ENCODE assay signal across 25 cellular contexts in the genomic region with DNA sequence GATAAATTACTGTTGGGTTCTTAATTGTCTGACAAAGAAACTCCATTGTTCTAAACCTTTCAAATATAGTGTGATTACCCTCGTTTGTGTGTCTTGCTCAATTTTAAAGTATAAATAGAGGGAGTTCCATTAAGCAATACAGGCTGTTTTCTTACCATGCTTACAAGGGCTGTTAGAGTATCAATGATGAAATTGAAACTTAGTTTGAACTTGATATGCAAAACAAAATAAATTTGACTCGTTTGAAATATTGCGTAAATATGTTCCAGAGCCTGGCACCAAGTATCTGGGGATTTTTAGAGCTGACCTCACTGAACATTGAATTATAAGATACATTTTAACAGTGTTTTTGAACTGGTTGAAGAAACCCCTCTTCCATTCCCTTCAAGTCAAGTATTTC. TPM values are rescaled to one million over a fixed set of nuclear protein-coding genes. Genes with fewer than 3 reads are reported as not detected.
DNase-seq lines count a peak whose midpoint lies in the region; ATAC-seq, FAIRE-seq and TF ChIP-seq lines count a peak whose summit lies in the region.
"Had no signal": no experiment of that assay in that cellular context is flagged by ENCODE, and none has a peak within 500 bp of the region (broad histone marks: within the 10 kb centered on the region; RNA-seq: fewer than 3 reads in every experiment).

No MANE protein-coding gene starts in this region.

- ATAC-seq in K562 (no peak), gastrocnemius medialis (peak; percentile 42 to 70)
- ATAC-seq: activated CD4-positive, alpha-beta T cell treated with anti-CD3 and anti-CD28 coated beads for 36 hours; right cardiac atrium; T-helper 17 cell had no signal

- TF ChIP-seq POLR2A in K562 (conservative IDR thresholded peaks at IDR 0.05) (no peak), gastrocnemius medialis (IDR thresholded peaks at IDR 0.05) (no peak)

- H3K36me3 ChIP-seq in K562 (ENCODE audit: control insufficient read depth, insufficient read depth, low read length) (no peaks in the 10 kb centered on the region), gastrocnemius medialis (no peaks in the 10 kb centered on the region)
- H3K36me3 ChIP-seq: pancreas, tibial artery had no signal

- no peak overlapping the region for H3K4me3 Mint-ChIP-seq in activated naive CD4-positive, alpha-beta T cell treated with anti-CD3 and anti-CD28 coated beads, Interleukin-2, amount 10 ng/mL, durations not matched to agents 7 days and 5 days
- H3K4me3 Mint-ChIP-seq: activated CD4-positive, alpha-beta T cell treated with anti-CD3 and anti-CD28 coated beads for 36 hours; CD4-positive, CD25-positive, alpha-beta regulatory T cell; endodermal cell; nephron progenitor cell; stimulated activated naive CD8-positive, alpha-beta T cell treated with anti-CD3 and anti-CD28 coated beads, Interleukin-15, Interleukin-2, amounts not matched to agents 100 ng/mL and 50 ng/mL, for 24 hours; T-helper 17 cell had no signal

- in situ Hi-C loops in K562 (cut with MboI) = no loop called here
- in situ Hi-C loops in gastrocnemius medialis (cut with MboI; ENCODE audit: low sequenced_read_pairs in 4 of 4) = no loop called here

- no peak overlapping the region for H3K27ac ChIP-seq in K562 (ENCODE audit: extremely low read depth, low read depth, low read length)
- H3K27ac ChIP-seq in gastrocnemius medialis = peak overlapping the region; percentile 70 to 81 (median 75)
- H3K27ac ChIP-seq: SK-N-MC, tibial artery had no signal

- intact Hi-C loops in K562 (cut with micrococcal nuclease) (no loop called here), gastrocnemius medialis (cut with DNase I; ENCODE audit: low total_unique reads) (no loop called here)

- H3K9me1 ChIP-seq in K562 (ENCODE audit: control insufficient read depth, insufficient read depth, low read length) = no peaks in the 10 kb centered on the region

- H3K27ac Mint-ChIP-seq in activated naive CD4-positive, alpha-beta T cell treated with anti-CD3 and anti-CD28 coated beads, Interleukin-2, amount 10 ng/mL, durations not matched to agents 7 days and 5 days = no peak overlapping the region
- H3K27ac Mint-ChIP-seq: activated CD4-positive, alpha-beta T cell treated with anti-CD3 and anti-CD28 coated beads for 36 hours; CD4-positive, CD25-positive, alpha-beta regulatory T cell; nephron progenitor cell; stimulated activated naive CD8-positive, alpha-beta T cell treated with anti-CD3 and anti-CD28 coated beads, Interleukin-15, Interleukin-2, amounts not matched to agents 100 ng/mL and 50 ng/mL, for 24 hours; T-helper 17 cell had no signal

- no peaks in the 10 kb centered on the region for H3K36me3 Mint-ChIP-seq in activated naive CD4-positive, alpha-beta T cell treated with anti-CD3 and anti-CD28 coated beads, Interleukin-2, amount 10 ng/mL, durations not matched to agents 7 days and 5 days

- no peak for TF ChIP-seq CTCF in K562 (IDR thresholded peaks at IDR 0.05 in 2 of 3, conservative IDR thresholded peaks at IDR 0.05 in 1 of 3; ENCODE audit: insufficient read depth in 2 of 3, low read depth in 1 of 3, low read length in 3 of 3)
- TF ChIP-seq CTCF in fibroblast of villous mesenchyme (IDR thresholded peaks at IDR 0.05; ENCODE audit: insufficient read depth, low read depth, low read length) = no peak
- no peak for TF ChIP-seq CTCF in gastrocnemius medialis (IDR thresholded peaks at IDR 0.05 in 4 of 5, conservative IDR thresholded peaks at IDR 0.05 in 1 of 5)

- no TSS peak for BruUV-seq in K562 (replicated peaks; lab: Mats Ljungman, UMichigan)

- POLR2A ChIA-PET in K562 (lab: Yijun Ruan, JAX) = interaction anchor here (0.6 kb wide), 1 partner anchor 742 kb away, joined by 4 read pairs; no protein-coding TSS in a partner anchor

- 0 out of 2 replicates have a peak, but pooled peaks cover 6% of the 10 kb centered on the region for H4K20me1 ChIP-seq in K562 (replicated peaks; ENCODE audit: control insufficient read depth, insufficient read depth, low read length)

- no peaks in the 10 kb centered on the region for H3K9me3 ChIP-seq in K562 (replicated peaks; ENCODE audit: control insufficient read depth, insufficient read depth, low read depth, low read length)
- H3K9me3 ChIP-seq in gastrocnemius medialis = no peaks in the 10 kb centered on the region
- H3K9me3 ChIP-seq: pancreas, tibial artery had no signal

- peaks cover 3% of the 10 kb centered on the region; the same call in 1 of the 3 replicates for H3K79me2 ChIP-seq in K562 (ENCODE audit: control insufficient read depth, insufficient read depth, low read length)

- H3K4me2 ChIP-seq in K562 (ENCODE audit: insufficient read depth, low read length) = no peak overlapping the region

- no peak for TF ChIP-seq RAD21 in K562 (CRISPR knock-in tag; conservative IDR thresholded peaks at IDR 0.05 in 1 of 2, IDR thresholded peaks at IDR 0.05 in 1 of 2)

- WGBS in K562 (ENCODE audit: insufficient coverage, low coverage, missing lambda C conversion rate) = 53% methylated on average over 3 of the region's 3 CpGs

- peaks cover 70% of the 10 kb centered on the region for H3K27me3 Mint-ChIP-seq in activated naive CD4-positive, alpha-beta T cell treated with anti-CD3 and anti-CD28 coated beads, Interleukin-2, amount 10 ng/mL, durations not matched to agents 7 days and 5 days

- TF ChIP-seq EP300 in K562 (IDR thresholded peaks at IDR 0.05; ENCODE audit: low read length) = no peak

- H3K4me1 ChIP-seq in K562 (replicated peaks in 1 of 2; ENCODE audit: control insufficient read depth in 2 of 2, insufficient read depth in 2 of 2, low read length in 2 of 2) (peaks cover 3 to 26% of the 10 kb centered on the region in 2 experiments; a peak in 3 of 5 replicates), gastrocnemius medialis (peaks cover 67 to 80% of the 10 kb centered on the region in 2 donors)

- H3K4me3 ChIP-seq in K562 (no peak overlapping the region), fibroblast of villous mesenchyme (ENCODE audit: low read depth, low read length) (no peak overlapping the region), gastrocnemius medialis (peak overlapping the region in 1 of 4 donors; percentile 8)
- H3K4me3 ChIP-seq: pancreas, SK-N-MC, tibial artery had no signal

- DNase-seq in LHCN-M2 (ENCODE audit: low read depth) = peak; percentile 47
- DNase-seq in K562 (ENCODE audit: extremely low read depth in 1 of 4, low spot score in 3 of 4) = no peak
- peak; percentile 66 for DNase-seq in fibroblast of villous mesenchyme (ENCODE audit: low read depth)
- no peak for DNase-seq in gastrocnemius medialis
- no peak for DNase-seq in NK-92 (lab: John Stamatoyannopoulos, UW; ENCODE audit: unreplicated experiment)
- no peak for DNase-seq in NCI-H1436 treated with DMSO at 0.1 percent for 48 hours (lab: John Stamatoyannopoulos, UW)
- no peak for DNase-seq in activated naive CD4-positive, alpha-beta T cell treated with anti-CD3 and anti-CD28 coated beads, Interleukin-2, amount 10 ng/mL, durations not matched to agents 7 days and 5 days
- DNase-seq: activated CD4-positive, alpha-beta T cell treated with anti-CD3 and anti-CD28 coated beads for 36 hours; activated CD8-positive, alpha-beta memory T cell treated with anti-CD3 and anti-CD28 coated beads for 24 hours; activated T-cell treated with anti-CD3 and anti-CD28 coated beads, Interleukin-2, amount 50 U/mL, for 1 hour; amniotic stem cell; CD4-positive, CD25-positive, alpha-beta regulatory T cell; cortex of kidney; NCI-H2171; nephron progenitor cell; pancreas; right cardiac atrium; stimulated activated CD4-positive, alpha-beta T cell treated with anti-CD3 and anti-CD28 coated beads, Interleukin-15, amount 100 ng/mL, for 24 hours; T-helper 17 cell; tibial artery had no signal

- CTCF ChIA-PET in K562 (lab: Yijun Ruan, JAX; ENCODE audit: low intra/inter-chr PET ratio) = no interaction called here
- CTCF ChIA-PET in activated naive CD4-positive, alpha-beta T cell treated with anti-CD3 and anti-CD28 coated beads, Interleukin-2, amount 10 ng/mL, durations not matched to agents 7 days and 5 days (lab: Charles Lee) = no interaction called here

- H3K9me3 Mint-ChIP-seq in activated naive CD4-positive, alpha-beta T cell treated with anti-CD3 and anti-CD28 coated beads, Interleukin-2, amount 10 ng/mL, durations not matched to agents 7 days and 5 days = no peaks in the 10 kb centered on the region
- H3K9me3 Mint-ChIP-seq: endodermal cell; nephron progenitor cell; stimulated activated naive CD8-positive, alpha-beta T cell treated with anti-CD3 and anti-CD28 coated beads, Interleukin-15, Interleukin-2, amounts not matched to agents 100 ng/mL and 50 ng/mL, for 24 hours had no signal

- no peak for FAIRE-seq in K562 (lab: Jason Lieb, UNC)
- FAIRE-seq: bronchial epithelial cell, D721Med, pancreas had no signal

- H3K9ac ChIP-seq in K562 (ENCODE audit: insufficient read depth in 1 of 2, low read depth in 2 of 2, low read length in 2 of 2) = no peak overlapping the region

- no peak overlapping the region for H2AFZ ChIP-seq in K562 (ENCODE audit: low read depth, low read length)

- no peaks in the 10 kb centered on the region for H3K4me1 Mint-ChIP-seq in activated naive CD4-positive, alpha-beta T cell treated with anti-CD3 and anti-CD28 coated beads, Interleukin-2, amount 10 ng/mL, durations not matched to agents 7 days and 5 days
- H3K4me1 Mint-ChIP-seq: activated CD4-positive, alpha-beta T cell treated with anti-CD3 and anti-CD28 coated beads for 36 hours; CD4-positive, CD25-positive, alpha-beta regulatory T cell; T-helper 17 cell had no signal

- H3K27me3 ChIP-seq in K562 (ENCODE audit: control insufficient read depth in 2 of 2, insufficient read depth in 2 of 2, low read length in 2 of 2) (no peaks in the 10 kb centered on the region), gastrocnemius medialis (no peaks in the 10 kb centered on the region)
- H3K27me3 ChIP-seq: pancreas, tibial artery had no signal

RNA-seq across cellular contexts. Expression of gene TEAD1, which starts 31.7 kb away (rescaled TPM):
- total RNA-seq in LHCN-M2 (2014; rRNA removed) (96.7 and 105 TPM in 2 replicates), K562 (2014; rRNA removed) (11.8 and 14.8 TPM in 2 replicates), K562 (2014; rRNA removed; fragmentation: Illumina TruSeq; extraction: Trizol) (10.8 and 11.7 TPM in 2 replicates), K562 (2015; rRNA removed; fragmentation: Illumina TruSeq; extraction: Trizol) (14.2 and 14.8 TPM in 2 replicates), K562 (2021) (17.7 and 17.8 TPM in 2 replicates), fibroblast of villous mesenchyme (209 and 244 TPM in 2 replicates), gastrocnemius medialis (100 to 1,000 TPM in 2 of 4 donors, 10 to 100 TPM in 2; 46.1 to 175 (median 126) TPM)
- 43.8 TPM for polyA plus RNA-seq in LHCN-M2 (2012)
- total RNA-seq in K562 (2011; cell fraction: chromatin; rRNA removed; ENCODE audit: low replicate concordance) = 28.3 and 59.6 TPM in 2 replicates
- 17.3 and 19.1 TPM in 2 replicates for total RNA-seq in K562 (2011; cell fraction: nucleolus; rRNA removed)
- 40.8 and 69.8 TPM in 2 replicates for total RNA-seq in K562 (2011; cell fraction: nucleoplasm; rRNA removed)
- polyA plus RNA-seq in K562 (2011; rRNA removed) (7.4 and 9.2 TPM in 2 replicates), K562 (2014; fragmentation: Illumina TruSeq; extraction: Trizol) (10.3 and 12.8 TPM in 2 replicates), K562 (2014; fragmentation: Nextera tagmentation; extraction: Ambion mirVana) (1 to 10 TPM; 1.7 to 2.1 TPM), K562 (2014; rRNA removed) (6.9 and 7.3 TPM in 2 replicates)
- polyA plus RNA-seq in K562 (2011; cell fraction: cytosol; rRNA removed) = 5.2 and 5.6 TPM in 2 replicates
- 21.9 and 25.1 TPM in 2 replicates for polyA plus RNA-seq in K562 (2011; cell fraction: nucleus; rRNA removed)
- polyA plus RNA-seq in K562 (2012) = 8.6 and 9.5 TPM in 2 replicates
- polyA minus RNA-seq in K562 (2011; rRNA and poly(A)+ RNA removed) = 22.6 and 23.9 TPM in 2 replicates
- 9.4 and 10.8 TPM in 2 replicates for polyA minus RNA-seq in K562 (2011; cell fraction: cytosol; rRNA and poly(A)+ RNA removed)
- polyA minus RNA-seq in K562 (2011; cell fraction: nucleus; rRNA and poly(A)+ RNA removed) = 21.5 and 27.1 TPM in 2 replicates
- polyA plus RNA-seq: CD4-positive, CD25-positive, alpha-beta regulatory T cell had no signal

Comparison
In these comparisons a context has a peak if more than half of its experiments do, and no peak if none do; other contexts are left out.
1. DNase-seq: peak in LHCN-M2 (single experiment) and fibroblast of villous mesenchyme (single experiment); none in K562 (0 of 4), gastrocnemius medialis (0 of 2), NK-92 (single experiment), NCI-H1436 treated with DMSO at 0.1 percent for 48 hours (single experiment) and activated naive CD4-positive, alpha-beta T cell treated with anti-CD3 and anti-CD28 coated beads, Interleukin-2, amount 10 ng/mL, durations not matched to agents 7 days and 5 days (single experiment).